In genomic region chr22:49964493-49965290, GRCh38 we compare ENCODE assay signal across 10 cellular contexts. TPM values are rescaled to one million over a fixed set of nuclear protein-coding genes. Genes with fewer than 3 reads are reported as not detected.
DNase-seq lines count a peak whose midpoint lies in the region; ATAC-seq and TF ChIP-seq lines count a peak whose summit lies in the region.
"Had no signal": no experiment of that assay in that cellular context is flagged by ENCODE, and none has a peak within 500 bp of the region (broad histone marks: within the 10 kb centered on the region; RNA-seq: fewer than 3 reads in every experiment).

No MANE protein-coding gene starts in this region.

- 0 out of 2 replicates have a peak, but pooled peaks cover 3% of the 10 kb centered on the region for H3F3A ChIP-seq in GM23248 (ENCODE audit: insufficient read depth)

- intact Hi-C loops in Caco-2 (cut with micrococcal nuclease; ENCODE audit: unreplicated experiment) (no loop called here), gastrocnemius medialis (cut with DNase I; ENCODE audit: low total_unique reads) (no loop called here)

- H3K27me3 ChIP-seq in Caco-2 (replicated peaks; ENCODE audit: control insufficient read depth, insufficient read depth, low read length) (no peaks in the 10 kb centered on the region), gastrocnemius medialis (no peaks in the 10 kb centered on the region), GM23248 (replicated peaks; ENCODE audit: insufficient read depth) (no peaks in the 10 kb centered on the region)

- ATAC-seq in T-helper 17 cell (no peak), gastrocnemius medialis (no peak), GM18873 (IDR thresholded peaks at IDR 0.05; ENCODE audit: low FRiP score, unreplicated experiment) (no peak)

- no peaks in the 10 kb centered on the region for H3K27me3 Mint-ChIP-seq in Caco-2 (ENCODE audit: insufficient read depth, unreplicated experiment)
- H3K27me3 Mint-ChIP-seq in T-helper 17 cell, result no peaks in the 10 kb centered on the region

- POLR2A ChIA-PET in Caco-2 (lab: Charles Lee), result no interaction called here

- peaks cover 46% of the 10 kb centered on the region for H3K4me1 ChIP-seq in Caco-2
- peaks cover 49 to 56% of the 10 kb centered on the region in 2 donors for H3K4me1 ChIP-seq in gastrocnemius medialis
- H3K4me1 ChIP-seq in GM23248 (ENCODE audit: insufficient read depth), result peaks cover 5% of the 10 kb centered on the region; the same call in 1 of the 2 replicates

- no peak overlapping the region for H3K9ac ChIP-seq in GM23248

- CTCF ChIA-PET in Caco-2 (lab: Charles Lee), result no interaction called here

- TF ChIP-seq CTCF in Caco-2 (IDR thresholded peaks at IDR 0.05; ENCODE audit: insufficient read depth in 1 of 2, low read depth in 1 of 2, low read length in 1 of 2, severe bottlenecking in 1 of 2, unreplicated experiment in 1 of 2), result no peak
- TF ChIP-seq CTCF in epithelial cell of proximal tubule (conservative IDR thresholded peaks at IDR 0.05; ENCODE audit: low read depth, low read length), result no peak
- no peak for TF ChIP-seq CTCF in gastrocnemius medialis (IDR thresholded peaks at IDR 0.05 in 4 of 5, conservative IDR thresholded peaks at IDR 0.05 in 1 of 5)
- TF ChIP-seq CTCF in foreskin fibroblast (IDR thresholded peaks at IDR 0.05; ENCODE audit: low read depth, low read length), result no peak

- in situ Hi-C loops in gastrocnemius medialis (cut with MboI; ENCODE audit: low sequenced_read_pairs in 4 of 4) (no loop called here), GM23248 (cut with MboI) (no loop called here)

- no peak overlapping the region for H2AFZ ChIP-seq in GM23248
- H2AFZ ChIP-seq: PC-9 had no signal

- H3K9me2 ChIP-seq in GM23248 (ENCODE audit: insufficient read depth), result no peaks in the 10 kb centered on the region

- TF ChIP-seq POLR2A in gastrocnemius medialis (IDR thresholded peaks at IDR 0.05), result no peak

- peak in 1 of 2 experiments; percentile 33 for DNase-seq in Caco-2
- peak in 2 of 3 donors; percentile 11 to 16 for DNase-seq in T-helper 17 cell
- DNase-seq in epithelial cell of proximal tubule (ENCODE audit: low read depth), result no peak
- DNase-seq in gastrocnemius medialis, result peak in 1 of 2 donors; percentile 30
- DNase-seq in GOT3 (lab: John Stamatoyannopoulos, UW), result no peak
- no peak for DNase-seq in GM23248
- no peak for DNase-seq in foreskin fibroblast
- DNase-seq: kidney glomerular epithelial cell, PC-9 had no signal

- H3K36me3 Mint-ChIP-seq in Caco-2 (ENCODE audit: insufficient read depth, unreplicated experiment) (peaks cover 60% of the 10 kb centered on the region), T-helper 17 cell (ENCODE audit: low read depth) (no peaks in the 10 kb centered on the region)

- no peaks in the 10 kb centered on the region for H4K20me1 ChIP-seq in GM23248 (ENCODE audit: insufficient read depth)

- no peak overlapping the region for H3K4me3 ChIP-seq in Caco-2 (ENCODE audit: low read depth, low read length)
- H3K4me3 ChIP-seq in epithelial cell of proximal tubule (ENCODE audit: low read depth, low read length), result peak overlapping the region; percentile 87
- peak overlapping the region; percentile 83 to 98 (median 88) for H3K4me3 ChIP-seq in gastrocnemius medialis
- no peak overlapping the region for H3K4me3 ChIP-seq in GM23248
- no peak overlapping the region for H3K4me3 ChIP-seq in foreskin fibroblast (ENCODE audit: low read depth in 1 of 2, low read length in 2 of 2)
- H3K4me3 ChIP-seq: PC-9 had no signal

- H3K4me1 Mint-ChIP-seq in Caco-2 (ENCODE audit: low read depth, unreplicated experiment) (no peaks in the 10 kb centered on the region), T-helper 17 cell (peaks cover 25% of the 10 kb centered on the region)

- no peak overlapping the region for H3K4me3 Mint-ChIP-seq in Caco-2 (ENCODE audit: unreplicated experiment)
- peak overlapping the region; percentile 93 for H3K4me3 Mint-ChIP-seq in T-helper 17 cell

- H3K27ac ChIP-seq in gastrocnemius medialis (peak overlapping the region; percentile 90 to 99 (median 95)), GM23248 (no peak overlapping the region)

- H3K4me2 ChIP-seq in GM23248 (ENCODE audit: unreplicated experiment), result no peak overlapping the region

- H3K9me3 ChIP-seq in Caco-2 (no peaks in the 10 kb centered on the region), T-helper 17 cell (ENCODE audit: control insufficient read depth, low read length, poor library complexity, severe bottlenecking) (no peaks in the 10 kb centered on the region), gastrocnemius medialis (no peaks in the 10 kb centered on the region), GM23248 (ENCODE audit: low read depth) (no peaks in the 10 kb centered on the region)

- peaks cover 4% of the 10 kb centered on the region for H3K36me3 ChIP-seq in Caco-2 (ENCODE audit: control insufficient read depth, insufficient read depth, low read length)
- H3K36me3 ChIP-seq in gastrocnemius medialis, result peaks cover 2 to 24% of the 10 kb centered on the region in 2 donors
- H3K36me3 ChIP-seq in GM23248 (ENCODE audit: low read depth), result no peaks in the 10 kb centered on the region; the same call in 1 of the 2 replicates

- BruUV-seq in Caco-2 (replicated peaks; lab: Mats Ljungman, UMichigan), result no TSS peak

- 88 to 94% methylated on average over 12 to 15 of the region's 15 CpGs for WGBS in GM23248 (ENCODE audit: low coverage in 1 of 2, low lambda C conversion rate in 2 of 2, missing lambda C conversion rate in 2 of 2), 2 experiments

- peak overlapping the region; percentile 39 for H3K27ac Mint-ChIP-seq in Caco-2 (ENCODE audit: unreplicated experiment)
- peak overlapping the region; percentile 98 for H3K27ac Mint-ChIP-seq in T-helper 17 cell

- peaks cover 21% of the 10 kb centered on the region for H3K79me2 ChIP-seq in GM23248 (ENCODE audit: insufficient read depth)

- H3K9me3 Mint-ChIP-seq in Caco-2 (ENCODE audit: unreplicated experiment), result no peaks in the 10 kb centered on the region

RNA-seq across cellular contexts. Expression of gene PIM3, which starts 4.1 kb away (rescaled TPM):
- total RNA-seq in Caco-2 (2022) (39.6 and 41.1 TPM in 2 replicates), T-helper 17 cell (100 to 1,000 TPM; 227 to 241 TPM), epithelial cell of proximal tubule (37.5 and 49.3 TPM in 2 replicates), gastrocnemius medialis (100 to 1,000 TPM; 165 to 327 (median 188) TPM)
- 16.2 and 17.3 TPM in 2 replicates for total RNA-seq in GM23248 (2014; rRNA removed; shearing (Covaris generic))
- 10.8 TPM in 2 replicates for polyA plus RNA-seq in GM23248 (2016; fragmentation: Nextera tagmentation; extraction: Ambion mirVana)

RNA-seq across cellular contexts. Expression of gene CRELD2, which starts 46.3 kb away (rescaled TPM):
- total RNA-seq in Caco-2 (2022) (38.1 and 43.3 TPM in 2 replicates), T-helper 17 cell (10 to 100 TPM; 28.1 to 36.7 TPM), epithelial cell of proximal tubule (48.8 and 54.1 TPM in 2 replicates), gastrocnemius medialis (10 to 100 TPM in 3 of 4 donors, 1 to 10 TPM in 1; 8.9 to 15.0 (median 13.0) TPM)
- 57.1 and 73.2 TPM in 2 replicates for total RNA-seq in GM23248 (2014; rRNA removed; shearing (Covaris generic))
- 78.4 and 80.0 TPM in 2 replicates for polyA plus RNA-seq in GM23248 (2016; fragmentation: Nextera tagmentation; extraction: Ambion mirVana)

RNA-seq across cellular contexts. Expression of gene ALG12, which starts 46.5 kb away (rescaled TPM):
- total RNA-seq in Caco-2 (2022) (31.6 and 35.7 TPM in 2 replicates), T-helper 17 cell (10 to 100 TPM; 13.7 to 15.4 TPM), epithelial cell of proximal tubule (16.4 and 24.5 TPM in 2 replicates), gastrocnemius medialis (1 to 10 TPM; 6.4 to 9.6 (median 8.2) TPM)
- 16.9 and 24.4 TPM in 2 replicates for total RNA-seq in GM23248 (2014; rRNA removed; shearing (Covaris generic))
- polyA plus RNA-seq in GM23248 (2016; fragmentation: Nextera tagmentation; extraction: Ambion mirVana), result 21.9 and 28.5 TPM in 2 replicates

RNA-seq across cellular contexts. Expression of gene IL17REL, which starts 47.9 kb away (rescaled TPM):
- total RNA-seq in Caco-2 (2022) (not detected in 2 replicates), T-helper 17 cell (not detected), epithelial cell of proximal tubule (not detected in 2 replicates), gastrocnemius medialis (not detected)
- total RNA-seq in GM23248 (2014; rRNA removed; shearing (Covaris generic)), result not detected in 2 replicates
- polyA plus RNA-seq in GM23248 (2016; fragmentation: Nextera tagmentation; extraction: Ambion mirVana), result not detected in 2 replicates
- total RNA-seq: PC-9 had no signal

Comparison
In these comparisons a context has a peak if more than half of its experiments do, and no peak if none do; other contexts are left out.
1. DNase-seq: peak in T-helper 17 cell (2 of 3); none in epithelial cell of proximal tubule (single experiment), GOT3 (single experiment), GM23248 (single experiment) and foreskin fibroblast (0 of 2).
2. H3K4me3 ChIP-seq: peak in epithelial cell of proximal tubule (single experiment) and gastrocnemius medialis (4 of 4); none in Caco-2 (single experiment), GM23248 (single experiment) and foreskin fibroblast (0 of 2).